In the genomic region with DNA sequence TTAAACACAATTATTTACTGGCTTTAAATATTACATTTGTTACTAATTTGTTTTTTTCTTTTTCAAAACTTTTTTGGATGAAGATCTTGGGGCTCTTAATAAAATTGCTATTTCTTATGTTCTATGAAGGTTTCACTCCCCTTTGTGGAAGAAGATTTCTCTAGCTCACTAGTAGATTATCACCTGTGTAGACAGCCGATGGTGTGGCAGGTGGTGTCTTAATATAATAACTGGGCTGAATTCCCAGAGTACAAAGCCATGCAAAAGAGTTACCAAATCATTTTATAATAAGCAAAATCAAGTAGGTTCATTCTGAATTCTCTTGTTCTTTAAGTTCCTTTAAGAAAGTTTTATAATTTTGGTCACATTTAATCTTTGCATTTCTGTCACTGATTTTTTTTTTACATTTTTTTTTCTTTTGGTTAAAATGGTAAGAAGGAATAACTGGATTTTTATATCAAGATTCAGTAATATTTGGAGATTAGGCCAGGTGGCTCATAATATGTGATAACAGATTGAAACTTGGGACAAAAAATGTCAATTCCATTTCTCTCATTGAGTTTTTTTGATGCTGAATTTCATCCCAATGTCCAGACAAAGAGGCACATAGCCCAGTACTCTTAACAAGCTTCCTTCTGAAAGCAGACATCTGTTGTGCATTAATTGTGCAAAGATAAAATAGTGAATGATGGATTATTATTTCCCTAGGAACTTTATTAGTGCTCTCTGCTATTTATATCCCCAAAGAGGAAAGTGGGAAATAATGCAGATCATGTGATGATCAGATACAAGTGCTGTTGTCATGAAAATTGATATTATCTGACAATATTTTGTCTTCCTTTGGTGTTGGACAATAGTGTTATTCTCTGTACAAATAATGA, we compare ENCODE assay signal across 27 cellular contexts.
"Had no signal": no experiment of that assay in that cellular context is flagged by ENCODE, and none has a peak within 500 bp of the region (broad histone marks: within the 10 kb centered on the region; RNA-seq: fewer than 3 reads in every experiment).

No MANE protein-coding gene starts in this region.

- ATAC-seq: gastrocnemius medialis; left lobe of liver; mucosa of descending colon; natural killer cell treated with Interleukin-12 subunit alpha and Interleukin-12 subunit beta and Interleukin-15 and Interleukin-18, amount 100 ng/mL, for 72 hours; sciatic nerve had no signal

- H3K4me3 Mint-ChIP-seq: memory B cell; naive B cell; natural killer cell treated with Interleukin-12 subunit alpha and Interleukin-12 subunit beta and Interleukin-15 and Interleukin-18, amount 100 ng/mL, for 72 hours; neural crest cell; type B pancreatic cell had no signal

- H3K4me2 ChIP-seq: smooth muscle cell had no signal

- H3K27me3 ChIP-seq: dorsolateral prefrontal cortex, gastrocnemius medialis, neutrophil, right atrium auricular region, stomach, thyroid gland had no signal

- H3K27ac Mint-ChIP-seq: memory B cell; naive B cell; natural killer cell treated with Interleukin-12 subunit alpha and Interleukin-12 subunit beta and Interleukin-15 and Interleukin-18, amount 100 ng/mL, for 72 hours; type B pancreatic cell had no signal

- H3K27ac ChIP-seq: dorsolateral prefrontal cortex, gastrocnemius medialis, neutrophil, parathyroid adenoma, prostate gland, right atrium auricular region, stomach, thyroid gland had no signal

- H3K27me3 Mint-ChIP-seq: memory B cell; naive B cell; natural killer cell treated with Interleukin-12 subunit alpha and Interleukin-12 subunit beta and Interleukin-15 and Interleukin-18, amount 100 ng/mL, for 72 hours; type B pancreatic cell had no signal

- H3K4me1 Mint-ChIP-seq: memory B cell, naive B cell, neural crest cell had no signal

- H3K9me3 Mint-ChIP-seq: memory B cell, naive B cell, neural crest cell, type B pancreatic cell had no signal

- H3K79me2 ChIP-seq: parathyroid adenoma had no signal

- H3K9me3 ChIP-seq: gastrocnemius medialis, mucosa of descending colon, neutrophil, prostate gland, right atrium auricular region, stomach, thyroid gland had no signal

- H3K36me3 ChIP-seq: gastrocnemius medialis, neutrophil, prostate gland, right atrium auricular region, stomach, thyroid gland had no signal

- H3K4me1 ChIP-seq: gastrocnemius medialis, parathyroid adenoma, prostate gland, right atrium auricular region, stomach, thyroid gland had no signal

- H3K4me3 ChIP-seq: dorsolateral prefrontal cortex, gastrocnemius medialis, lung, mucosa of descending colon, prostate gland, right atrium auricular region, smooth muscle cell, stomach, thyroid gland had no signal

- H3K36me3 Mint-ChIP-seq: memory B cell; naive B cell; natural killer cell treated with Interleukin-12 subunit alpha and Interleukin-12 subunit beta and Interleukin-15 and Interleukin-18, amount 100 ng/mL, for 72 hours; type B pancreatic cell had no signal

- DNase-seq: effector CD4-positive, alpha-beta T cell; foreskin fibroblast; gastrocnemius medialis; head of caudate nucleus; kidney; mucosa of descending colon; naive B cell; stimulated activated CD4-positive, alpha-beta T cell treated with anti-CD3 and anti-CD28 coated beads, Interleukin-12 subunit alpha, Interleukin-12 subunit beta, amount 100 ng/mL, for 4 hours; stimulated activated CD4-positive, alpha-beta T cell treated with anti-CD3 and anti-CD28 coated beads, Interleukin-1b, Interleukin-23, amount 100 ng/mL, for 48 hours; stimulated activated CD4-positive, alpha-beta T cell treated with anti-CD3 and anti-CD28 coated beads, Interleukin-4, amount 100 ng/mL, for 1 hour; stimulated activated CD8-positive, alpha-beta memory T cell treated with anti-CD3 and anti-CD28 coated beads, Interleukin-4, amount 100 ng/mL, for 48 hours; stimulated activated naive CD4-positive, alpha-beta T cell treated with Interleukin-2 at 50 U/mL for 16 hours; stomach; thyroid gland had no signal

- H2AFZ ChIP-seq: parathyroid adenoma had no signal

- H3K9ac ChIP-seq: parathyroid adenoma had no signal
